1 cellular context compared by ENCODE assay signal in the genomic region with DNA sequence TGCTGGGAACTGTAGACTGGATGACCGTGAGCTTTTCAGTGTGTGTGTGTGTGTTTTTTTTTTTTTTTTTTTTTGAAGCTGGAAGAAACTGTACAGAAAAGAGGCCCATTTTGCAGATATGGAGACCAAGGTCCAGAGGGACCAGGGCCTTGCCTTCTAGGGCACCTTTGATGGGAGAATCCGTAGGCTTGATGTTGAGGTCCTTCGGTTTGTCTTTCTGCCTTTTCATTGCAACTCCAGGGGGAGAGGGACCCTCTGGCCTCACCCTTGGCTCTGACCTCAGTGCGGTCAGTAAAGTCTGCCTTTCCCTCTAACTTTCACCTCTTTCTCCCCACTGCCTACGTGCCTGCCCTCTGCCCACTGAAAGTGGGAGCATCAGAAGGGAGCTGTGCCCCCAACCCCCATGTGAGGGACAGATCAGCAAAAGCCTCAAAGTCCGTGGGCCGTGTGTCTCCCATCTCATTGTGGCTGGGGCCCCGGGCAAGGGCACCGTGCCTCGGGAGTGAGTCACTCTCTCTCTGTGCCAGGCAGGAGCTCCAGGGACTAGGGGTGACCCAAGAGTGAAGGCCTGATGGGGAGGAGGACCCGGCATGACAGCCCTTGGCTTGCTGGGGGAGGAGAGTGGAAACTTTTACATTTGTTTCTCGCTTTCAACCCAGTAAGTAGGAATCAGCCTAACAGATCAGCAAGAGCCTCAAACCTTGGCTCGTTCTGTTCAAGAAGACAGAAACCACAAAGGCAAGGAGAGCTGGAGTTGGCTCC.
TF ChIP-seq lines count a peak whose summit lies in the region.

No MANE protein-coding gene starts in this region.

TF ChIP-seq in WTC11, 78 proteins besides CTCF, POLR2A, EP300 and RAD21 (continued from another document):
- TF ChIP-seq, protein P1, sequence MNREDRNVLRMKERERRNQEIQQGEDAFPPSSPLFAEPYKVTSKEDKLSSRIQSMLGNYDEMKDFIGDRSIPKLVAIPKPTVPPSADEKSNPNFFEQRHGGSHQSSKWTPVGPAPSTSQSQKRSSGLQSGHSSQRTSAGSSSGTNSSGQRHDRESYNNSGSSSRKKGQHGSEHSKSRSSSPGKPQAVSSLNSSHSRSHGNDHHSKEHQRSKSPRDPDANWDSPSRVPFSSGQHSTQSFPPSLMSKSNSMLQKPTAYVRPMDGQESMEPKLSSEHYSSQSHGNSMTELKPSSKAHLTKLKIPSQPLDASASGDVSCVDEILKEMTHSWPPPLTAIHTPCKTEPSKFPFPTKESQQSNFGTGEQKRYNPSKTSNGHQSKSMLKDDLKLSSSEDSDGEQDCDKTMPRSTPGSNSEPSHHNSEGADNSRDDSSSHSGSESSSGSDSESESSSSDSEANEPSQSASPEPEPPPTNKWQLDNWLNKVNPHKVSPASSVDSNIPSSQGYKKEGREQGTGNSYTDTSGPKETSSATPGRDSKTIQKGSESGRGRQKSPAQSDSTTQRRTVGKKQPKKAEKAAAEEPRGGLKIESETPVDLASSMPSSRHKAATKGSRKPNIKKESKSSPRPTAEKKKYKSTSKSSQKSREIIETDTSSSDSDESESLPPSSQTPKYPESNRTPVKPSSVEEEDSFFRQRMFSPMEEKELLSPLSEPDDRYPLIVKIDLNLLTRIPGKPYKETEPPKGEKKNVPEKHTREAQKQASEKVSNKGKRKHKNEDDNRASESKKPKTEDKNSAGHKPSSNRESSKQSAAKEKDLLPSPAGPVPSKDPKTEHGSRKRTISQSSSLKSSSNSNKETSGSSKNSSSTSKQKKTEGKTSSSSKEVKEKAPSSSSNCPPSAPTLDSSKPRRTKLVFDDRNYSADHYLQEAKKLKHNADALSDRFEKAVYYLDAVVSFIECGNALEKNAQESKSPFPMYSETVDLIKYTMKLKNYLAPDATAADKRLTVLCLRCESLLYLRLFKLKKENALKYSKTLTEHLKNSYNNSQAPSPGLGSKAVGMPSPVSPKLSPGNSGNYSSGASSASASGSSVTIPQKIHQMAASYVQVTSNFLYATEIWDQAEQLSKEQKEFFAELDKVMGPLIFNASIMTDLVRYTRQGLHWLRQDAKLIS (CRISPR knock-in tag; IDR thresholded peaks at IDR 0.05; ENCODE audit: borderline replicate concordance): no peak
- TF ChIP-seq ZNF263 (CRISPR knock-in tag; IDR thresholded peaks at IDR 0.05; ENCODE audit: low read depth): no peak
- no peak for TF ChIP-seq ZNF416 (CRISPR knock-in tag; IDR thresholded peaks at IDR 0.05)
TF ChIP-seq in WTC11: peak in this region for 0.
